Comparison of ENCODE assay signal across 1 cellular context in the genomic region with DNA sequence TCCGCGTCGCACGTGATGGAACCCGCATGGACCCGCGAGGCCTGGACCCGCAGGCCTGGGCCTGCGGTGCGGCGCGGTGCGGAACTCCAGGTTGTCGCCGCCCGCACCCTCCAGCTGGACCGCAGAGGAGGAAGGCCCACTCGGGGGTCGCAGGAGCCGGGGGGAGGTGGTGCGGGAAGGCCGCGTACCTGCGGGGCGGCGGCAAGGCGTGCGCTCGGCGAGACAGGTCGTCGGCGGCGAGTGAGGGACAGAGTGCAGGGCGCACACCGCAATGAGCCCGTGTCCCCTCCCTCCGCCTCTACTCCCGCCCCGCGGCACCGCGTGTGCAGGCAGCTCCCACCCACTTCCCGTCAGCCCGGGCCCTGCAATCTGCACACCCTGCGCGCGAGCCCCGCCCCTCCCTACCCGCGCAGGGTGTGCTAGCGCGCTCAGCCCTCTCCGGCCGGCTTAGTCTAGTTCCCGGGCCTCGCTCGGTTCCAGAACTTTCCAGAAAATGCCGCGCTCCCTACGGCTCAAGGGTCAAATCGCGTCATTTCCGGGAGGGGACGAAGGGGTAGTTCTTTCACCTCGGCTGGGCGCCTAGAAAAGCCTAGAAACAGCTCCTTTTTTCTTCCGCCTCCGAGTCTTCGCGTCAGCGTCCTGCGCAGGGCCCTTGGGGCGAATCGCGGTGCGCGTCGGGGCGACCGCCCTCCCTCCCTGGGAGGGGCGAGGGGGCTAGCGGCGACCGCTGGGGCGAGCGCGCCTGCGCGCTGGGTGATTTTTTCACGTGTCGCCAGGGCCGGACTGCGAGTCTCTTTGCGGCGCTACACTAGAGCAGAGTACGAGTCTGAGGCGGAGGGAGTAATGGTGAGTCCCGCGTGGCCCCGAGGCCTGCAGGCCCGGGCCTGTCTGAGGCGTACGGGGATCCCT.
TF ChIP-seq lines count a peak whose summit lies in the region.

A gene (minus strand): TSS at position 247 of the 909 bp plus-strand sequence. CDS start 992 bp downstream, outside the sequence.
A gene (plus strand): TSS at position 786 of the 909 bp plus-strand sequence. CDS start 58 bp downstream, at position 844.

TF ChIP-seq in HepG2, 621 proteins besides CTCF, POLR2A, EP300 and RAD21 (continued from another document and continues in another):
- TF ChIP-seq, protein P1, sequence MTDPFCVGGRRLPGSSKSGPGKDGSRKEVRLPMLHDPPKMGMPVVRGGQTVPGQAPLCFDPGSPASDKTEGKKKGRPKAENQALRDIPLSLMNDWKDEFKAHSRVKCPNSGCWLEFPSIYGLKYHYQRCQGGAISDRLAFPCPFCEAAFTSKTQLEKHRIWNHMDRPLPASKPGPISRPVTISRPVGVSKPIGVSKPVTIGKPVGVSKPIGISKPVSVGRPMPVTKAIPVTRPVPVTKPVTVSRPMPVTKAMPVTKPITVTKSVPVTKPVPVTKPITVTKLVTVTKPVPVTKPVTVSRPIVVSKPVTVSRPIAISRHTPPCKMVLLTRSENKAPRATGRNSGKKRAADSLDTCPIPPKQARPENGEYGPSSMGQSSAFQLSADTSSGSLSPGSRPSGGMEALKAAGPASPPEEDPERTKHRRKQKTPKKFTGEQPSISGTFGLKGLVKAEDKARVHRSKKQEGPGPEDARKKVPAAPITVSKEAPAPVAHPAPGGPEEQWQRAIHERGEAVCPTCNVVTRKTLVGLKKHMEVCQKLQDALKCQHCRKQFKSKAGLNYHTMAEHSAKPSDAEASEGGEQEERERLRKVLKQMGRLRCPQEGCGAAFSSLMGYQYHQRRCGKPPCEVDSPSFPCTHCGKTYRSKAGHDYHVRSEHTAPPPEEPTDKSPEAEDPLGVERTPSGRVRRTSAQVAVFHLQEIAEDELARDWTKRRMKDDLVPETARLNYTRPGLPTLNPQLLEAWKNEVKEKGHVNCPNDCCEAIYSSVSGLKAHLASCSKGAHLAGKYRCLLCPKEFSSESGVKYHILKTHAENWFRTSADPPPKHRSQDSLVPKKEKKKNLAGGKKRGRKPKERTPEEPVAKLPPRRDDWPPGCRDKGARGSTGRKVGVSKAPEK (CRISPR knock-in tag; IDR thresholded peaks at IDR 0.05; ENCODE audit: borderline replicate concordance): peak; percentile 94; the same call in 1 of the 2 replicates
- TF ChIP-seq CEBPB (IDR thresholded peaks at IDR 0.05; ENCODE audit: borderline replicate concordance, low read depth, low read length) (no peak), THAP11 (CRISPR knock-in tag; IDR thresholded peaks at IDR 0.05) (peak; percentile 95), EEA1 (CRISPR knock-in tag; IDR thresholded peaks at IDR 0.05; ENCODE audit: borderline replicate concordance) (peak; percentile 100), NR2F6 (IDR thresholded peaks at IDR 0.05) (peak; percentile 80), NR2F6 (CRISPR knock-in tag; IDR thresholded peaks at IDR 0.05) (peak; percentile 84), ZNF773 (CRISPR knock-in tag; IDR thresholded peaks at IDR 0.05; ENCODE audit: borderline replicate concordance) (peak; percentile 88; the same call in 1 of the 2 replicates), LCORL (IDR thresholded peaks at IDR 0.05) (no peak), LCORL (CRISPR knock-in tag; IDR thresholded peaks at IDR 0.05) (peak; percentile 50; the same call in 1 of the 2 replicates), SOX5 (CRISPR knock-in tag; IDR thresholded peaks at IDR 0.05; ENCODE audit: borderline replicate concordance) (peak; percentile 66; the same call in 1 of the 2 replicates), RFXANK (CRISPR knock-in tag; IDR thresholded peaks at IDR 0.05) (peak; percentile 95), ZNF614 (CRISPR knock-in tag; IDR thresholded peaks at IDR 0.05; ENCODE audit: borderline replicate concordance) (peak; percentile 81; the same call in 1 of the 2 replicates), ZNF570 (CRISPR knock-in tag; IDR thresholded peaks at IDR 0.05; ENCODE audit: borderline replicate concordance) (peak; percentile 94), NCOA5 (CRISPR knock-in tag; IDR thresholded peaks at IDR 0.05) (no peak), PLRG1 (conservative IDR thresholded peaks at IDR 0.05) (no peak), SRSF9 (IDR thresholded peaks at IDR 0.05; ENCODE audit: borderline replicate concordance, insufficient read depth, low read depth, low read length, poor library complexity, severe bottlenecking) (no peak), SETDB1 (CRISPR knock-in tag; IDR thresholded peaks at IDR 0.05; ENCODE audit: borderline replicate concordance) (no peak), ZNF652 (CRISPR knock-in tag; IDR thresholded peaks at IDR 0.05; ENCODE audit: borderline replicate concordance, low read depth) (peak; percentile 31; the same call in 1 of the 2 replicates), RCOR2 (CRISPR knock-in tag; IDR thresholded peaks at IDR 0.05) (peak; percentile 80), ZNF24 (IDR thresholded peaks at IDR 0.05) (peak; percentile 71; the same call in 1 of the 2 replicates), KMT2B (CRISPR knock-in tag; IDR thresholded peaks at IDR 0.05) (peak; percentile 90), SP5 (CRISPR knock-in tag; IDR thresholded peaks at IDR 0.05; ENCODE audit: borderline replicate concordance, low read depth) (peak; percentile 96), ZNF709 (CRISPR knock-in tag; IDR thresholded peaks at IDR 0.05) (peak; percentile 94), ZNF549 (CRISPR knock-in tag; IDR thresholded peaks at IDR 0.05) (peak; percentile 33; the same call in 1 of the 2 replicates), ZNF333 (CRISPR knock-in tag; IDR thresholded peaks at IDR 0.05; ENCODE audit: borderline replicate concordance) (peak; percentile 98), ZNF282 (IDR thresholded peaks at IDR 0.05; ENCODE audit: partially characterized antibody) (no peak), NFKB2 (CRISPR knock-in tag; IDR thresholded peaks at IDR 0.05; ENCODE audit: borderline replicate concordance) (peak; percentile 95), ZNF326 (CRISPR knock-in tag; IDR thresholded peaks at IDR 0.05; ENCODE audit: borderline replicate concordance) (no peak), FOXA1 (IDR thresholded peaks at IDR 0.05) (no peak), FOXA1 (CRISPR knock-in tag; IDR thresholded peaks at IDR 0.05) (peak; percentile 46), PHF8 (CRISPR knock-in tag; IDR thresholded peaks at IDR 0.05) (peak; percentile 98), CBFB (CRISPR knock-in tag; IDR thresholded peaks at IDR 0.05) (peak; percentile 93), HDAC2 (CRISPR knock-in tag; IDR thresholded peaks at IDR 0.05) (peak; percentile 52), ZNF329 (CRISPR knock-in tag; IDR thresholded peaks at IDR 0.05; ENCODE audit: low read depth) (peak; percentile 90), PHB2 (IDR thresholded peaks at IDR 0.05; ENCODE audit: partially characterized antibody) (no peak), PITX1 (CRISPR knock-in tag; IDR thresholded peaks at IDR 0.05) (peak; percentile 95), FLYWCH1 (CRISPR knock-in tag; IDR thresholded peaks at IDR 0.05) (peak; percentile 93), SCMH1 (CRISPR knock-in tag; IDR thresholded peaks at IDR 0.05; ENCODE audit: borderline replicate concordance) (no peak), ZNF34 (CRISPR knock-in tag; IDR thresholded peaks at IDR 0.05; ENCODE audit: borderline replicate concordance) (peak; percentile 98), ZNF616 (CRISPR knock-in tag; IDR thresholded peaks at IDR 0.05; ENCODE audit: low read depth) (peak; percentile 97), KLF15 (CRISPR knock-in tag; IDR thresholded peaks at IDR 0.05; ENCODE audit: borderline replicate concordance) (peak; percentile 93; the same call in 1 of the 2 replicates), ZNF510 (CRISPR knock-in tag; IDR thresholded peaks at IDR 0.05; ENCODE audit: low read depth) (peak; percentile 98), MATR3 (CRISPR knock-in tag; IDR thresholded peaks at IDR 0.05) (no peak), ZNF501 (CRISPR knock-in tag; IDR thresholded peaks at IDR 0.05) (peak; percentile 99), ZNF761 (CRISPR knock-in tag; conservative IDR thresholded peaks at IDR 0.05) (peak; percentile 95)
- TF ChIP-seq, protein P2, sequence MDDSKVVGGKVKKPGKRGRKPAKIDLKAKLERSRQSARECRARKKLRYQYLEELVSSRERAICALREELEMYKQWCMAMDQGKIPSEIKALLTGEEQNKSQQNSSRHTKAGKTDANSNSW (CRISPR knock-in tag; IDR thresholded peaks at IDR 0.05; ENCODE audit: borderline replicate concordance): no peak; the same call in 1 of the 2 replicates
- TF ChIP-seq, protein P3, sequence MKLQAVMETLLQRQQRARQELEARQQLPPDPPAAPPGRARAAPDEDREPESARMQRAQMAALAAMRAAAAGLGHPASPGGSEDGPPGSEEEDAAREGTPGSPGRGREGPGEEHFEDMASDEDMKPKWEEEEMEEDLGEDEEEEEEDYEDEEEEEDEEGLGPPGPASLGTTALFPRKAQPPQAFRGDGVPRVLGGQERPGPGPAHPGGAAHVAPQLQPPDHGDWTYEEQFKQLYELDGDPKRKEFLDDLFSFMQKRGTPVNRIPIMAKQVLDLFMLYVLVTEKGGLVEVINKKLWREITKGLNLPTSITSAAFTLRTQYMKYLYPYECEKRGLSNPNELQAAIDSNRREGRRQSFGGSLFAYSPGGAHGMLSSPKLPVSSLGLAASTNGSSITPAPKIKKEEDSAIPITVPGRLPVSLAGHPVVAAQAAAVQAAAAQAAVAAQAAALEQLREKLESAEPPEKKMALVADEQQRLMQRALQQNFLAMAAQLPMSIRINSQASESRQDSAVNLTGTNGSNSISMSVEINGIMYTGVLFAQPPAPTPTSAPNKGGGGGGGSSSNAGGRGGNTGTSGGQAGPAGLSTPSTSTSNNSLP (IDR thresholded peaks at IDR 0.05; ENCODE audit: low read depth, low read length): no peak
- TF ChIP-seq, protein P4, sequence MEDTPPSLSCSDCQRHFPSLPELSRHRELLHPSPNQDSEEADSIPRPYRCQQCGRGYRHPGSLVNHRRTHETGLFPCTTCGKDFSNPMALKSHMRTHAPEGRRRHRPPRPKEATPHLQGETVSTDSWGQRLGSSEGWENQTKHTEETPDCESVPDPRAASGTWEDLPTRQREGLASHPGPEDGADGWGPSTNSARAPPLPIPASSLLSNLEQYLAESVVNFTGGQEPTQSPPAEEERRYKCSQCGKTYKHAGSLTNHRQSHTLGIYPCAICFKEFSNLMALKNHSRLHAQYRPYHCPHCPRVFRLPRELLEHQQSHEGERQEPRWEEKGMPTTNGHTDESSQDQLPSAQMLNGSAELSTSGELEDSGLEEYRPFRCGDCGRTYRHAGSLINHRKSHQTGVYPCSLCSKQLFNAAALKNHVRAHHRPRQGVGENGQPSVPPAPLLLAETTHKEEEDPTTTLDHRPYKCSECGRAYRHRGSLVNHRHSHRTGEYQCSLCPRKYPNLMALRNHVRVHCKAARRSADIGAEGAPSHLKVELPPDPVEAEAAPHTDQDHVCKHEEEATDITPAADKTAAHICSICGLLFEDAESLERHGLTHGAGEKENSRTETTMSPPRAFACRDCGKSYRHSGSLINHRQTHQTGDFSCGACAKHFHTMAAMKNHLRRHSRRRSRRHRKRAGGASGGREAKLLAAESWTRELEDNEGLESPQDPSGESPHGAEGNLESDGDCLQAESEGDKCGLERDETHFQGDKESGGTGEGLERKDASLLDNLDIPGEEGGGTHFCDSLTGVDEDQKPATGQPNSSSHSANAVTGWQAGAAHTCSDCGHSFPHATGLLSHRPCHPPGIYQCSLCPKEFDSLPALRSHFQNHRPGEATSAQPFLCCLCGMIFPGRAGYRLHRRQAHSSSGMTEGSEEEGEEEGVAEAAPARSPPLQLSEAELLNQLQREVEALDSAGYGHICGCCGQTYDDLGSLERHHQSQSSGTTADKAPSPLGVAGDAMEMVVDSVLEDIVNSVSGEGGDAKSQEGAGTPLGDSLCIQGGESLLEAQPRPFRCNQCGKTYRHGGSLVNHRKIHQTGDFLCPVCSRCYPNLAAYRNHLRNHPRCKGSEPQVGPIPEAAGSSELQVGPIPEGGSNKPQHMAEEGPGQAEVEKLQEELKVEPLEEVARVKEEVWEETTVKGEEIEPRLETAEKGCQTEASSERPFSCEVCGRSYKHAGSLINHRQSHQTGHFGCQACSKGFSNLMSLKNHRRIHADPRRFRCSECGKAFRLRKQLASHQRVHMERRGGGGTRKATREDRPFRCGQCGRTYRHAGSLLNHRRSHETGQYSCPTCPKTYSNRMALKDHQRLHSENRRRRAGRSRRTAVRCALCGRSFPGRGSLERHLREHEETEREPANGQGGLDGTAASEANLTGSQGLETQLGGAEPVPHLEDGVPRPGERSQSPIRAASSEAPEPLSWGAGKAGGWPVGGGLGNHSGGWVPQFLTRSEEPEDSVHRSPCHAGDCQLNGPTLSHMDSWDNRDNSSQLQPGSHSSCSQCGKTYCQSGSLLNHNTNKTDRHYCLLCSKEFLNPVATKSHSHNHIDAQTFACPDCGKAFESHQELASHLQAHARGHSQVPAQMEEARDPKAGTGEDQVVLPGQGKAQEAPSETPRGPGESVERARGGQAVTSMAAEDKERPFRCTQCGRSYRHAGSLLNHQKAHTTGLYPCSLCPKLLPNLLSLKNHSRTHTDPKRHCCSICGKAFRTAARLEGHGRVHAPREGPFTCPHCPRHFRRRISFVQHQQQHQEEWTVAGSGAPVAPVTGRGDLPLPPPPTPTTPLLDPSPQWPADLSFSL (CRISPR knock-in tag; IDR thresholded peaks at IDR 0.05): 0 out of 2 replicates have a peak, but pooled peaks have one; percentile 28
- TF ChIP-seq, protein P5, sequence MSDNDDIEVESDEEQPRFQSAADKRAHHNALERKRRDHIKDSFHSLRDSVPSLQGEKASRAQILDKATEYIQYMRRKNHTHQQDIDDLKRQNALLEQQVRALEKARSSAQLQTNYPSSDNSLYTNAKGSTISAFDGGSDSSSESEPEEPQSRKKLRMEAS (IDR thresholded peaks at IDR 0.05): peak; percentile 96
- TF ChIP-seq, protein P6, sequence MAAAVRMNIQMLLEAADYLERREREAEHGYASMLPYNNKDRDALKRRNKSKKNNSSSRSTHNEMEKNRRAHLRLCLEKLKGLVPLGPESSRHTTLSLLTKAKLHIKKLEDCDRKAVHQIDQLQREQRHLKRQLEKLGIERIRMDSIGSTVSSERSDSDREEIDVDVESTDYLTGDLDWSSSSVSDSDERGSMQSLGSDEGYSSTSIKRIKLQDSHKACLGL (CRISPR knock-in tag; IDR thresholded peaks at IDR 0.05): peak; percentile 96
- TF ChIP-seq, protein P7, sequence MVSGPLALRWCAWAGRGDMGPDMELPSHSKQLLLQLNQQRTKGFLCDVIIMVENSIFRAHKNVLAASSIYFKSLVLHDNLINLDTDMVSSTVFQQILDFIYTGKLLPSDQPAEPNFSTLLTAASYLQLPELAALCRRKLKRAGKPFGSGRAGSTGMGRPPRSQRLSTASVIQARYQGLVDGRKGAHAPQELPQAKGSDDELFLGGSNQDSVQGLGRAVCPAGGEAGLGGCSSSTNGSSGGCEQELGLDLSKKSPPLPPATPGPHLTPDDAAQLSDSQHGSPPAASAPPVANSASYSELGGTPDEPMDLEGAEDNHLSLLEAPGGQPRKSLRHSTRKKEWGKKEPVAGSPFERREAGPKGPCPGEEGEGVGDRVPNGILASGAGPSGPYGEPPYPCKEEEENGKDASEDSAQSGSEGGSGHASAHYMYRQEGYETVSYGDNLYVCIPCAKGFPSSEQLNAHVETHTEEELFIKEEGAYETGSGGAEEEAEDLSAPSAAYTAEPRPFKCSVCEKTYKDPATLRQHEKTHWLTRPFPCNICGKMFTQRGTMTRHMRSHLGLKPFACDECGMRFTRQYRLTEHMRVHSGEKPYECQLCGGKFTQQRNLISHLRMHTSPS (CRISPR knock-in tag; IDR thresholded peaks at IDR 0.05; ENCODE audit: low read depth): peak; percentile 58; the same call in 1 of the 2 replicates
- TF ChIP-seq, protein P8, sequence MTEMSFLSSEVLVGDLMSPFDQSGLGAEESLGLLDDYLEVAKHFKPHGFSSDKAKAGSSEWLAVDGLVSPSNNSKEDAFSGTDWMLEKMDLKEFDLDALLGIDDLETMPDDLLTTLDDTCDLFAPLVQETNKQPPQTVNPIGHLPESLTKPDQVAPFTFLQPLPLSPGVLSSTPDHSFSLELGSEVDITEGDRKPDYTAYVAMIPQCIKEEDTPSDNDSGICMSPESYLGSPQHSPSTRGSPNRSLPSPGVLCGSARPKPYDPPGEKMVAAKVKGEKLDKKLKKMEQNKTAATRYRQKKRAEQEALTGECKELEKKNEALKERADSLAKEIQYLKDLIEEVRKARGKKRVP (CRISPR knock-in tag; IDR thresholded peaks at IDR 0.05): peak in 1 of 2 experiments; percentile 87; a peak in 2 of 4 replicates
